Comparison of ENCODE assay signal across 1 cellular context in genomic region chr12:65891987-65892481, GRCh38.
TF ChIP-seq lines count a peak whose summit lies in the region.

No MANE protein-coding gene starts in this region.

TF ChIP-seq in HEK293, 187 proteins besides CTCF, POLR2A, EP300 and RAD21 (continued from another document and continues in another):
- TF ChIP-seq ZNF610 (tag by site-specific recombination; IDR thresholded peaks at IDR 0.05; ENCODE audit: borderline replicate concordance): no peak
- no peak for TF ChIP-seq ZNF785 (tag by site-specific recombination; IDR thresholded peaks at IDR 0.05)
- TF ChIP-seq GLIS1 (tag by site-specific recombination; IDR thresholded peaks at IDR 0.05): peak; percentile 78
- TF ChIP-seq PRDM6 (tag by site-specific recombination; IDR thresholded peaks at IDR 0.05): peak; percentile 57
- no peak for TF ChIP-seq ZNF302 (tag by site-specific recombination; IDR thresholded peaks at IDR 0.05; ENCODE audit: low read depth)
- peak; percentile 31; the same call in 1 of the 2 replicates for TF ChIP-seq PATZ1 (tag by site-specific recombination; IDR thresholded peaks at IDR 0.05)
- TF ChIP-seq ZSCAN30 (tag by site-specific recombination; IDR thresholded peaks at IDR 0.05): peak; percentile 9; the same call in 1 of the 2 replicates
- TF ChIP-seq ZNF280C (tag by site-specific recombination; IDR thresholded peaks at IDR 0.05): no peak
- TF ChIP-seq ZNF488 (tag by site-specific recombination; IDR thresholded peaks at IDR 0.05): no peak
- peak; percentile 63 for TF ChIP-seq ZBTB21 (tag by site-specific recombination; IDR thresholded peaks at IDR 0.05)
- TF ChIP-seq HIC1 (tag by site-specific recombination; IDR thresholded peaks at IDR 0.05): 0 out of 2 replicates have a peak, but pooled peaks have one; percentile 44
- no peak for TF ChIP-seq ZNF214 (tag by site-specific recombination; IDR thresholded peaks at IDR 0.05; ENCODE audit: borderline replicate concordance)
- peak; percentile 69 for TF ChIP-seq ZNF10 (tag by site-specific recombination; IDR thresholded peaks at IDR 0.05)
- no peak; the same call in 1 of the 2 replicates for TF ChIP-seq TSHZ1 (tag by site-specific recombination; IDR thresholded peaks at IDR 0.05; ENCODE audit: borderline replicate concordance)
- no peak for TF ChIP-seq ZNF513 (tag by site-specific recombination; IDR thresholded peaks at IDR 0.05)
- TF ChIP-seq ZNF626 (tag by site-specific recombination; IDR thresholded peaks at IDR 0.05): no peak
- TF ChIP-seq ZFP69B (tag by site-specific recombination; IDR thresholded peaks at IDR 0.05): no peak
- TF ChIP-seq HOXA7 (CRISPR knock-in tag; IDR thresholded peaks at IDR 0.05; ENCODE audit: borderline replicate concordance): no peak
- TF ChIP-seq ZNF292 (tag by site-specific recombination; IDR thresholded peaks at IDR 0.05; ENCODE audit: borderline replicate concordance, low read depth): no peak
- TF ChIP-seq OVOL3 (tag by site-specific recombination; IDR thresholded peaks at IDR 0.05): 0 out of 2 replicates have a peak, but pooled peaks have one; percentile 29
- no peak for TF ChIP-seq KLF16 (tag by site-specific recombination; IDR thresholded peaks at IDR 0.05)
- TF ChIP-seq ZBTB20 (tag by site-specific recombination; IDR thresholded peaks at IDR 0.05): 0 out of 2 replicates have a peak, but pooled peaks have one; percentile 16
- peak; percentile 89 for TF ChIP-seq ZNF629 (tag by site-specific recombination; IDR thresholded peaks at IDR 0.05)
- no peak for TF ChIP-seq ZNF518A (tag by site-specific recombination; conservative IDR thresholded peaks at IDR 0.05; ENCODE audit: low read depth)
- TF ChIP-seq KLF1 (tag by site-specific recombination; IDR thresholded peaks at IDR 0.05): no peak
- peak; percentile 40; the same call in 1 of the 2 replicates for TF ChIP-seq PRDM4 (tag by site-specific recombination; IDR thresholded peaks at IDR 0.05)
- no peak for TF ChIP-seq ZNF747 (tag by site-specific recombination; IDR thresholded peaks at IDR 0.05)
- TF ChIP-seq ZNF223 (tag by site-specific recombination; IDR thresholded peaks at IDR 0.05): peak; percentile 70
- no peak for TF ChIP-seq ZNF211 (tag by site-specific recombination; IDR thresholded peaks at IDR 0.05; ENCODE audit: low read depth)
- TF ChIP-seq ZNF549 (tag by site-specific recombination; IDR thresholded peaks at IDR 0.05): no peak
- no peak for TF ChIP-seq ZNF658 (tag by site-specific recombination; IDR thresholded peaks at IDR 0.05)
- TF ChIP-seq ZNF501 (tag by site-specific recombination; IDR thresholded peaks at IDR 0.05): peak; percentile 50; the same call in 1 of the 2 replicates
- TF ChIP-seq ZNF654 (tag by site-specific recombination; IDR thresholded peaks at IDR 0.05; ENCODE audit: low read depth): no peak
- TF ChIP-seq ZNF24 (tag by site-specific recombination; IDR thresholded peaks at IDR 0.05): peak; percentile 86
- no peak for TF ChIP-seq ZBTB7A (tag by site-specific recombination; IDR thresholded peaks at IDR 0.05; ENCODE audit: low read depth)
- no peak for TF ChIP-seq ZNF423 (tag by site-specific recombination; IDR thresholded peaks at IDR 0.05)
